In genomic region chr13:102917019-102917418, GRCh38 we compare ENCODE assay signal across 37 cellular contexts.
"Had no signal": no experiment of that assay in that cellular context is flagged by ENCODE, and none has a peak within 500 bp of the region (broad histone marks: within the 10 kb centered on the region; RNA-seq: fewer than 3 reads in every experiment).

No MANE protein-coding gene starts in this region.

- H3K36me3 Mint-ChIP-seq: activated CD4-positive, alpha-beta memory T cell treated with anti-CD3 and anti-CD28 coated beads for 36 hours; activated naive CD4-positive, alpha-beta T cell treated with anti-CD3 and anti-CD28 coated beads, Interleukin-2, amount 50 U/mL, for 24 hours; activated naive CD8-positive, alpha-beta T cell treated with anti-CD3 and anti-CD28 coated beads for 36 hours; brain had no signal

- H3K36me3 ChIP-seq: adrenal gland, breast epithelium, cardiac muscle cell, colonic mucosa, heart left ventricle, WERI-Rb-1 had no signal

- H3K9me3 ChIP-seq: adrenal gland, breast epithelium, colonic mucosa had no signal

- FAIRE-seq: frontal cortex had no signal

- H3K27me3 ChIP-seq: breast epithelium, cardiac muscle cell, colonic mucosa, dorsolateral prefrontal cortex, heart left ventricle had no signal

- H3K4me1 Mint-ChIP-seq: activated CD4-positive, alpha-beta T cell treated with anti-CD3 and anti-CD28 coated beads for 36 hours; activated CD4-positive, alpha-beta T cell treated with anti-CD3 and anti-CD28 coated beads, Interleukin-2, amount 10 ng/mL, durations not matched to agents 24 days and 14 days; activated naive CD4-positive, alpha-beta T cell treated with anti-CD3 and anti-CD28 coated beads, Interleukin-2, amount 50 U/mL, for 24 hours; activated naive CD8-positive, alpha-beta T cell treated with anti-CD3 and anti-CD28 coated beads for 36 hours; activated naive CD8-positive, alpha-beta T cell treated with anti-CD3 and anti-CD28 coated beads, Interleukin-2, amount 50 U/mL, for 24 hours; endodermal cell had no signal

- H3K4me3 Mint-ChIP-seq: activated CD4-positive, alpha-beta memory T cell treated with anti-CD3 and anti-CD28 coated beads for 36 hours; activated CD4-positive, alpha-beta T cell treated with anti-CD3 and anti-CD28 coated beads for 36 hours; activated CD4-positive, alpha-beta T cell treated with anti-CD3 and anti-CD28 coated beads, Interleukin-2, amount 10 ng/mL, durations not matched to agents 24 days and 14 days; activated naive CD4-positive, alpha-beta T cell treated with anti-CD3 and anti-CD28 coated beads, Interleukin-2, amount 50 U/mL, for 24 hours; activated naive CD8-positive, alpha-beta T cell treated with anti-CD3 and anti-CD28 coated beads for 36 hours; activated naive CD8-positive, alpha-beta T cell treated with anti-CD3 and anti-CD28 coated beads, Interleukin-2, amount 50 U/mL, for 24 hours; activated T-cell treated with anti-CD3 and anti-CD28 coated beads, Interleukin-2, amount 50 U/mL, for 24 hours; activated T-cell treated with anti-CD3 and anti-CD28 coated beads, Interleukin-2, amount 50 U/mL, for 72 hours; brain; dendritic cell treated with granulocyte-macrophage colony-stimulating factor and Interleukin-4, amounts not matched to agents 40 ng/mL and 50 ng/mL, for 4 days; endodermal cell; T-helper 17 cell; T-helper 2 cell treated with Interferon-gamma antibody and Interleukin-4, amounts not matched to agents 5 μg/mL and 100 μg/mL, for 36 hours had no signal

- H3K9me3 Mint-ChIP-seq: activated CD4-positive, alpha-beta memory T cell treated with anti-CD3 and anti-CD28 coated beads for 36 hours; activated CD4-positive, alpha-beta T cell treated with anti-CD3 and anti-CD28 coated beads, Interleukin-2, amount 10 ng/mL, durations not matched to agents 24 days and 14 days; activated naive CD4-positive, alpha-beta T cell treated with anti-CD3 and anti-CD28 coated beads, Interleukin-2, amount 50 U/mL, for 24 hours; activated naive CD8-positive, alpha-beta T cell treated with anti-CD3 and anti-CD28 coated beads for 36 hours; activated naive CD8-positive, alpha-beta T cell treated with anti-CD3 and anti-CD28 coated beads, Interleukin-2, amount 50 U/mL, for 24 hours; activated T-cell treated with anti-CD3 and anti-CD28 coated beads, Interleukin-2, amount 50 U/mL, for 24 hours; activated T-cell treated with anti-CD3 and anti-CD28 coated beads, Interleukin-2, amount 50 U/mL, for 72 hours; dendritic cell treated with granulocyte-macrophage colony-stimulating factor and Interleukin-4, amounts not matched to agents 40 ng/mL and 50 ng/mL, for 4 days; T-helper 2 cell treated with Interferon-gamma antibody and Interleukin-4, amounts not matched to agents 5 μg/mL and 100 μg/mL, for 36 hours had no signal

- H3K4me1 ChIP-seq: adrenal gland, breast epithelium, colonic mucosa had no signal

- H3K27ac ChIP-seq: adrenal gland, breast epithelium, cardiac muscle cell, colonic mucosa, dorsolateral prefrontal cortex, heart left ventricle, WERI-Rb-1 had no signal

- H3K4me3 ChIP-seq: adrenal gland, breast epithelium, cardiac muscle cell, colonic mucosa, dorsolateral prefrontal cortex, heart left ventricle had no signal

- ATAC-seq: activated CD4-positive, alpha-beta T cell treated with anti-CD3 and anti-CD28 coated beads for 36 hours; activated naive CD8-positive, alpha-beta T cell treated with anti-CD3 and anti-CD28 coated beads, Interleukin-2, amount 50 U/mL, for 24 hours; activated T-cell treated with anti-CD3 and anti-CD28 coated beads, Interleukin-2, amount 50 U/mL, for 72 hours; esophagus mucosa; T-helper 17 cell had no signal

- DNase-seq: activated CD4-positive, alpha-beta memory T cell treated with anti-CD3 and anti-CD28 coated beads for 36 hours; activated CD4-positive, alpha-beta T cell treated with anti-CD3 and anti-CD28 coated beads for 36 hours; activated CD4-positive, alpha-beta T cell treated with anti-CD3 and anti-CD28 coated beads, Interleukin-2, amount 10 ng/mL, durations not matched to agents 24 days and 14 days; activated CD4-positive, CD25-positive, alpha-beta regulatory T cell; activated CD4-positive, CD25-positive, alpha-beta regulatory T cell treated with anti-CD3 and anti-CD28 coated beads, Interleukin-2, amount 50 U/mL, for 72 hours; activated CD8-positive, alpha-beta memory T cell treated with anti-CD3 and anti-CD28 coated beads, Interleukin-2, amount 50 U/mL, for 48 hours; activated gamma-delta T cell treated with Interleukin-2 at 50 U/mL for 16 hours; activated naive CD4-positive, alpha-beta T cell treated with Interleukin-2 at 50 U/mL for 16 hours; activated naive CD8-positive, alpha-beta T cell treated with anti-CD3 and anti-CD28 coated beads for 36 hours; activated naive CD8-positive, alpha-beta T cell treated with anti-CD3 and anti-CD28 coated beads, Interleukin-2, amount 50 U/mL, for 24 hours; activated T-cell treated with anti-CD3 and anti-CD28 coated beads for 4 hours; activated T-cell treated with anti-CD3 and anti-CD28 coated beads, Interleukin-2, amount 50 U/mL, for 24 hours; activated T-cell treated with anti-CD3 and anti-CD28 coated beads, Interleukin-2, amount 50 U/mL, for 72 hours; adrenal gland; amygdala; aorta; central memory CD4-positive, alpha-beta T cell; cerebellar nuclear complex; colonic mucosa; dorsolateral prefrontal cortex; effector memory CD4-positive, alpha-beta T cell; endodermal cell; foreskin fibroblast; glutamatergic neuron; heart left ventricle; hypothalamus; T-helper 17 cell; T1000; WERI-Rb-1 had no signal

- H3K27ac Mint-ChIP-seq: activated CD4-positive, alpha-beta memory T cell treated with anti-CD3 and anti-CD28 coated beads for 36 hours; activated CD4-positive, alpha-beta T cell treated with anti-CD3 and anti-CD28 coated beads for 36 hours; activated CD4-positive, alpha-beta T cell treated with anti-CD3 and anti-CD28 coated beads, Interleukin-2, amount 10 ng/mL, durations not matched to agents 24 days and 14 days; activated naive CD4-positive, alpha-beta T cell treated with anti-CD3 and anti-CD28 coated beads, Interleukin-2, amount 50 U/mL, for 24 hours; activated naive CD8-positive, alpha-beta T cell treated with anti-CD3 and anti-CD28 coated beads for 36 hours; activated naive CD8-positive, alpha-beta T cell treated with anti-CD3 and anti-CD28 coated beads, Interleukin-2, amount 50 U/mL, for 24 hours; activated T-cell treated with anti-CD3 and anti-CD28 coated beads, Interleukin-2, amount 50 U/mL, for 24 hours; activated T-cell treated with anti-CD3 and anti-CD28 coated beads, Interleukin-2, amount 50 U/mL, for 72 hours; brain; dendritic cell treated with granulocyte-macrophage colony-stimulating factor and Interleukin-4, amounts not matched to agents 40 ng/mL and 50 ng/mL, for 4 days; endodermal cell; T-helper 17 cell; T-helper 2 cell treated with Interferon-gamma antibody and Interleukin-4, amounts not matched to agents 5 μg/mL and 100 μg/mL, for 36 hours had no signal
